ENCODE assay signal across 11 cellular contexts in genomic region chr22:38284042-38284402, GRCh38. TPM values are rescaled to one million over a fixed set of nuclear protein-coding genes. Genes with fewer than 3 reads are reported as not detected.
DNase-seq lines count a peak whose midpoint lies in the region; ATAC-seq and TF ChIP-seq lines count a peak whose summit lies in the region.
"Had no signal": no experiment of that assay in that cellular context is flagged by ENCODE, and none has a peak within 500 bp of the region (broad histone marks: within the 10 kb centered on the region; RNA-seq: fewer than 3 reads in every experiment).

No MANE protein-coding gene starts in this region.

- H3K27me3 ChIP-seq in Caco-2 (replicated peaks; ENCODE audit: control insufficient read depth, insufficient read depth, low read length) (no peaks in the 10 kb centered on the region), right cardiac atrium (ENCODE audit: control insufficient read depth, insufficient read depth) (no peaks in the 10 kb centered on the region)

- H3K4me1 ChIP-seq in Caco-2 (peaks cover 37% of the 10 kb centered on the region), right cardiac atrium (ENCODE audit: control insufficient read depth, insufficient read depth, low read length) (no peaks in the 10 kb centered on the region)

- H3K4me3 ChIP-seq in Caco-2 (ENCODE audit: low read depth, low read length) (no peak overlapping the region), right cardiac atrium (ENCODE audit: low read length) (no peak overlapping the region)
- H3K4me3 ChIP-seq: K562 had no signal

- TF ChIP-seq CTCF in Caco-2 (IDR thresholded peaks at IDR 0.05; ENCODE audit: insufficient read depth in 1 of 2, low read depth in 1 of 2, low read length in 1 of 2, severe bottlenecking in 1 of 2, unreplicated experiment in 1 of 2) = no peak

- intact Hi-C loops in Caco-2 (cut with micrococcal nuclease; ENCODE audit: unreplicated experiment) = no loop called here
- intact Hi-C loops in right cardiac atrium (cut with DNase I) = no loop called here
- intact Hi-C loops in sciatic nerve (cut with DNase I) = no loop called here

- no peak for DNase-seq in Caco-2
- peak; percentile 89 for DNase-seq in astrocyte of the hippocampus (ENCODE audit: low read depth, low spot score)
- peak in 1 of 3 donors; percentile 45 for DNase-seq in right cardiac atrium
- DNase-seq in sciatic nerve (ENCODE audit: low spot score) = no peak
- no peak for DNase-seq in cerebellar nuclear complex (lab: John Stamatoyannopoulos, UW)
- no peak for DNase-seq in H4 (ENCODE audit: low spot score)
- no peak for DNase-seq in caudate nucleus (lab: John Stamatoyannopoulos, UW)
- DNase-seq: CD8-positive, alpha-beta memory T cell; stimulated activated CD4-positive, alpha-beta T cell treated with anti-CD3 and anti-CD28 coated beads, Interleukin-15, amount 100 ng/mL, for 24 hours had no signal

- ATAC-seq in right cardiac atrium (peak; percentile 41 to 67), sciatic nerve (peak; percentile 86), HG02571 (IDR thresholded peaks at IDR 0.05; ENCODE audit: unreplicated experiment) (no peak)

- H3K4me3 Mint-ChIP-seq in Caco-2 (ENCODE audit: unreplicated experiment) = peak overlapping the region; percentile 60
- H3K4me3 Mint-ChIP-seq: CD8-positive, alpha-beta memory T cell had no signal

- H3K9me3 ChIP-seq in Caco-2 (no peaks in the 10 kb centered on the region), right cardiac atrium (ENCODE audit: control insufficient read depth, low read length) (no peaks in the 10 kb centered on the region)

- H3K4me1 Mint-ChIP-seq in Caco-2 (ENCODE audit: low read depth, unreplicated experiment) = peaks cover 22% of the 10 kb centered on the region
- H3K4me1 Mint-ChIP-seq: CD8-positive, alpha-beta memory T cell had no signal

- POLR2A ChIA-PET in Caco-2 (lab: Charles Lee) = interaction anchor here (0.5 to 1.6 kb wide), 4 partner anchors 26 to 217 kb away, joined by 3 to 5 read pairs (median 4); no protein-coding TSS in a partner anchor

- H3K9me3 Mint-ChIP-seq in Caco-2 (ENCODE audit: unreplicated experiment) = no peaks in the 10 kb centered on the region
- H3K9me3 Mint-ChIP-seq: CD8-positive, alpha-beta memory T cell had no signal

- no peaks in the 10 kb centered on the region for H3K36me3 ChIP-seq in Caco-2 (ENCODE audit: control insufficient read depth, insufficient read depth, low read length)

- H3K27ac ChIP-seq in right cardiac atrium (ENCODE audit: low read length) (peak overlapping the region; percentile 75), caudate nucleus (ENCODE audit: low read depth, low read length) (no peak overlapping the region)

- BruUV-seq in Caco-2 (replicated peaks; lab: Mats Ljungman, UMichigan) = no TSS peak

- CTCF ChIA-PET in Caco-2 (lab: Charles Lee) = no interaction called here

- no peaks in the 10 kb centered on the region for H3K27me3 Mint-ChIP-seq in Caco-2 (ENCODE audit: insufficient read depth, unreplicated experiment)
- H3K27me3 Mint-ChIP-seq: CD8-positive, alpha-beta memory T cell had no signal

- H3K27ac Mint-ChIP-seq in Caco-2 (ENCODE audit: unreplicated experiment) = peak overlapping the region; percentile 88
- H3K27ac Mint-ChIP-seq: CD8-positive, alpha-beta memory T cell had no signal

- peaks cover 28% of the 10 kb centered on the region for H3K36me3 Mint-ChIP-seq in Caco-2 (ENCODE audit: insufficient read depth, unreplicated experiment)

- 68% methylated on average over 5 of the region's 5 CpGs for WGBS in right cardiac atrium

RNA-seq across cellular contexts. Expression of gene TMEM184B, which starts 11.2 kb away (rescaled TPM):
- 52.4 and 53.3 TPM in 2 replicates for total RNA-seq in Caco-2 (2022)
- 10 to 100 TPM; 48.2 to 55.8 (median 49.5) TPM for total RNA-seq in right cardiac atrium
- polyA plus RNA-seq in right cardiac atrium = 32.2 TPM
- 72.7 TPM for total RNA-seq in sciatic nerve
- 46.6 and 62.1 TPM in 2 replicates for total RNA-seq in H4 (2014; rRNA removed; shearing (Covaris generic))

RNA-seq across cellular contexts. Expression of gene CSNK1E, which starts 33.2 kb away (rescaled TPM):
- total RNA-seq in Caco-2 (2022) = 129 and 139 TPM in 2 replicates
- total RNA-seq in right cardiac atrium = 10 to 100 TPM; 69.7 to 88.6 (median 81.0) TPM
- polyA plus RNA-seq in right cardiac atrium = 76.3 TPM
- total RNA-seq in sciatic nerve = 184 TPM
- total RNA-seq in H4 (2014; rRNA removed; shearing (Covaris generic)) = 87.4 and 95.4 TPM in 2 replicates
